In the genomic region with DNA sequence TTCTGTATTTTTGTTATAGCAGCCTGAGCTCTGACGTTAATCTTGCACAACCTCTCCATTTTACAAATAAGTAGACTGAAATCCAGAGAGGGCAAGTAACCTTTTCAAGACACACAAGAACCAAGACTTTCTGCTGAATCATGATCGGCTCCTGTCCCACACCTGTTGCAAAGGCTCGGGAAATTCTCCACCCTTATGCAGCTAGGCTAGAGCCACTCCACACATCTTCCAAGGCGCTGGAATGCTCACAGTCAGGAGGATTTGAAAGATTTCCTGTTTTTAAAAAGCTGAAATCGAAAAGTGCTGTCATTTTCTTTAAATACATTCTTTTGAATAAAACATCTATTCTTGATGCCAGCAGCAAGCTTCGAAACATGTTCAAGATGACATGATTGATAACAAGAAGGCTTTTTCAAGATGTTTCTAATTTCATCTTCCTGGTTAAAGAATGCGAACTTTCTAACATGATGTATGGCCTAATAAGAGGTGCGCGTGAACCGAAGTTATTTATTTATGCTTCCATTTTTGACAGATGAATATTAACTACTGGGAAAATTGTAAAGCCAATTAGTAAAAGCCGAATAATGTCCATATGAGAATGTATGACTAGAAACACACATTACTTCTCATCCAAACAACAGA, we compare ENCODE assay signal across 29 cellular contexts.
"Had no signal": no experiment of that assay in that cellular context is flagged by ENCODE, and none has a peak within 500 bp of the region (broad histone marks: within the 10 kb centered on the region; RNA-seq: fewer than 3 reads in every experiment).

No MANE protein-coding gene starts in this region.

- H3K4me2 ChIP-seq: hepatocyte had no signal

- DNase-seq: activated CD4-positive, alpha-beta memory T cell treated with anti-CD3 and anti-CD28 coated beads for 36 hours; activated CD4-positive, alpha-beta T cell treated with anti-CD3 and anti-CD28 coated beads, Interleukin-2, amount 10 ng/mL, durations not matched to agents 24 days and 14 days; activated CD8-positive, alpha-beta memory T cell treated with anti-CD3 and anti-CD28 coated beads, Interleukin-2, amount 50 U/mL, for 4 hours; activated effector memory CD4-positive, alpha-beta T cell treated with anti-CD3 and anti-CD28 coated beads, Interleukin-2, amount 50 U/mL, for 16 hours; activated naive CD4-positive, alpha-beta T cell treated with anti-CD3 and anti-CD28 coated beads for 36 hours; activated naive CD8-positive, alpha-beta T cell treated with anti-CD3 and anti-CD28 coated beads for 36 hours; activated T-cell treated with anti-CD3 and anti-CD28 coated beads, Interleukin-2, amount 50 U/mL, for 1 hour; adrenal gland; aorta; brain microvascular endothelial cell; endodermal cell; kidney; left colon; naive thymus-derived CD8-positive, alpha-beta T cell; right cardiac atrium; stimulated activated CD4-positive, alpha-beta T cell treated with anti-CD3 and anti-CD28 coated beads, Interleukin-15, amount 100 ng/mL, for 24 hours; stimulated activated CD4-positive, alpha-beta T cell treated with anti-CD3 and anti-CD28 coated beads, Interleukin-2, amount 100 ng/mL, for 24 hours; stimulated activated naive B cell treated with anti-CD40 and anti-IgM and Interleukin-4, amounts not matched to agents 10 μg/mL and 1 μg/mL and 100 μg/mL, for 72 hours; stomach; T-helper 1 cell; thyroid gland; WERI-Rb-1 had no signal

- H3K4me3 ChIP-seq: adrenal gland, gastroesophageal sphincter, hepatocyte, stomach, thyroid gland had no signal

- H3K4me3 Mint-ChIP-seq: activated CD4-positive, alpha-beta memory T cell treated with anti-CD3 and anti-CD28 coated beads for 36 hours; activated CD4-positive, alpha-beta T cell treated with anti-CD3 and anti-CD28 coated beads, Interleukin-2, amount 10 ng/mL, durations not matched to agents 24 days and 14 days; activated naive CD4-positive, alpha-beta T cell treated with anti-CD3 and anti-CD28 coated beads for 36 hours; activated naive CD8-positive, alpha-beta T cell treated with anti-CD3 and anti-CD28 coated beads for 36 hours; activated T-helper 1 cell treated with anti-CD3 and anti-CD28 coated beads, Interleukin-12 subunit alpha, Interleukin-12 subunit beta, Interleukin-2, Interleukin-4 antibody, amounts not matched to agents 30 ng/mL and 10 ng/mL and 1 ng/mL, durations not matched to agents 14 hours and 24 hours and 36 hours; endodermal cell; memory B cell; naive thymus-derived CD8-positive, alpha-beta T cell; stimulated activated naive B cell treated with anti-CD40 and anti-IgM and Interleukin-4, amounts not matched to agents 10 μg/mL and 1 μg/mL and 100 μg/mL, for 72 hours; T-helper 2 cell treated with Interferon-gamma antibody and Interleukin-4, amounts not matched to agents 5 μg/mL and 100 μg/mL, for 36 hours had no signal

- H3K27ac Mint-ChIP-seq: activated CD4-positive, alpha-beta memory T cell treated with anti-CD3 and anti-CD28 coated beads for 36 hours; activated CD4-positive, alpha-beta T cell treated with anti-CD3 and anti-CD28 coated beads, Interleukin-2, amount 10 ng/mL, durations not matched to agents 24 days and 14 days; activated naive CD4-positive, alpha-beta T cell treated with anti-CD3 and anti-CD28 coated beads for 36 hours; activated naive CD8-positive, alpha-beta T cell treated with anti-CD3 and anti-CD28 coated beads for 36 hours; activated T-helper 1 cell treated with anti-CD3 and anti-CD28 coated beads, Interleukin-12 subunit alpha, Interleukin-12 subunit beta, Interleukin-2, Interleukin-4 antibody, amounts not matched to agents 30 ng/mL and 10 ng/mL and 1 ng/mL, durations not matched to agents 14 hours and 24 hours and 36 hours; endodermal cell; memory B cell; naive thymus-derived CD8-positive, alpha-beta T cell; stimulated activated naive B cell treated with anti-CD40 and anti-IgM and Interleukin-4, amounts not matched to agents 10 μg/mL and 1 μg/mL and 100 μg/mL, for 72 hours; T-helper 2 cell treated with Interferon-gamma antibody and Interleukin-4, amounts not matched to agents 5 μg/mL and 100 μg/mL, for 36 hours had no signal

- H3K9me3 ChIP-seq: adrenal gland, gastroesophageal sphincter, stomach, thyroid gland had no signal

- H3K36me3 Mint-ChIP-seq: activated CD4-positive, alpha-beta memory T cell treated with anti-CD3 and anti-CD28 coated beads for 36 hours; activated naive CD8-positive, alpha-beta T cell treated with anti-CD3 and anti-CD28 coated beads for 36 hours; memory B cell; naive thymus-derived CD8-positive, alpha-beta T cell; stimulated activated naive B cell treated with anti-CD40 and anti-IgM and Interleukin-4, amounts not matched to agents 10 μg/mL and 1 μg/mL and 100 μg/mL, for 72 hours had no signal

- H3K79me2 ChIP-seq: hepatocyte had no signal

- ATAC-seq: activated CD4-positive, CD25-positive, alpha-beta regulatory T cell treated with anti-CD3 and anti-CD28 coated beads, Interleukin-2, amount 50 U/mL, for 24 hours; esophagus mucosa; gastroesophageal sphincter; left colon; naive thymus-derived CD8-positive, alpha-beta T cell; right cardiac atrium; stimulated activated naive B cell treated with anti-CD40 and anti-IgM and Interleukin-4, amounts not matched to agents 10 μg/mL and 1 μg/mL and 100 μg/mL, for 72 hours had no signal

- H3K27me3 ChIP-seq: adrenal gland, brain microvascular endothelial cell, gastroesophageal sphincter, hepatocyte, stomach, thyroid gland had no signal

- H3K9me3 Mint-ChIP-seq: activated CD4-positive, alpha-beta memory T cell treated with anti-CD3 and anti-CD28 coated beads for 36 hours; activated naive CD4-positive, alpha-beta T cell treated with anti-CD3 and anti-CD28 coated beads for 36 hours; activated naive CD8-positive, alpha-beta T cell treated with anti-CD3 and anti-CD28 coated beads for 36 hours; activated T-helper 1 cell treated with anti-CD3 and anti-CD28 coated beads, Interleukin-12 subunit alpha, Interleukin-12 subunit beta, Interleukin-2, Interleukin-4 antibody, amounts not matched to agents 30 ng/mL and 10 ng/mL and 1 ng/mL, durations not matched to agents 14 hours and 24 hours and 36 hours; endodermal cell; stimulated activated naive B cell treated with anti-CD40 and anti-IgM and Interleukin-4, amounts not matched to agents 10 μg/mL and 1 μg/mL and 100 μg/mL, for 72 hours; T-helper 2 cell treated with Interferon-gamma antibody and Interleukin-4, amounts not matched to agents 5 μg/mL and 100 μg/mL, for 36 hours had no signal

- H3K27ac ChIP-seq: adrenal gland, brain microvascular endothelial cell, gastroesophageal sphincter, hepatocyte, stomach, thyroid gland, WERI-Rb-1 had no signal

- H2AFZ ChIP-seq: hepatocyte had no signal

- H3K4me1 Mint-ChIP-seq: activated naive CD8-positive, alpha-beta T cell treated with anti-CD3 and anti-CD28 coated beads for 36 hours had no signal

- H3K36me3 ChIP-seq: adrenal gland, brain microvascular endothelial cell, gastroesophageal sphincter, stomach, thyroid gland, WERI-Rb-1 had no signal
